7 cellular contexts compared by ENCODE assay signal in the genomic region with DNA sequence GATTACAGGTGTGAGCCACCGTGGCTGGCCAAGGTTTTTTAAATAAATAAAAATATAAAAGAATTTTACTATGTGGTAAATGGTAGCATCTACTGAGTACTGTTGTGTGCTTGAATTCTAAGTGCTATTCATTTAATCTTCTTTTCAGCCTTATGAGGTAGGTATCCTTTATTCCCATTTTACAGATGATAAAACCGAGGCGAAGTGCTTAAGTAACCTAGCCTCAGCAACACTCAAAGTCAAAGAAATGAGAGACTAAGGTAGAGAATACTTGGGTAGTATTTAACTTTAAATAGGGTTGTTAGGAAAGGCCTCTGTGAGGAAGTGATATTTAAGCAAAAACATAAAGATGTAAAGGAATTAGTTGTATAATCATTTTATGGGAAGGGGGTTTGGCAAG.
"Had no signal": no experiment of that assay in that cellular context is flagged by ENCODE, and none has a peak within 500 bp of the region (broad histone marks: within the 10 kb centered on the region; RNA-seq: fewer than 3 reads in every experiment).

No MANE protein-coding gene starts in this region.

- H3K9me3 ChIP-seq: HAP-1 had no signal

- H3K36me3 ChIP-seq: HAP-1 had no signal

- H3K27ac Mint-ChIP-seq: HFFc6, IgD-negative memory B cell had no signal

- H3K27me3 Mint-ChIP-seq: IgD-negative memory B cell had no signal

- H3K9me3 Mint-ChIP-seq: HFFc6 had no signal

- H3K4me3 ChIP-seq: HAP-1 had no signal

- DNase-seq: GOT3, H7, HFFc6, KG1 had no signal

- ATAC-seq: HCT116 had no signal

- H3K4me3 Mint-ChIP-seq: HFFc6, IgD-negative memory B cell had no signal

- H3K36me3 Mint-ChIP-seq: IgD-negative memory B cell had no signal
